Comparison of ENCODE assay signal across 1 cellular context in the genomic region with DNA sequence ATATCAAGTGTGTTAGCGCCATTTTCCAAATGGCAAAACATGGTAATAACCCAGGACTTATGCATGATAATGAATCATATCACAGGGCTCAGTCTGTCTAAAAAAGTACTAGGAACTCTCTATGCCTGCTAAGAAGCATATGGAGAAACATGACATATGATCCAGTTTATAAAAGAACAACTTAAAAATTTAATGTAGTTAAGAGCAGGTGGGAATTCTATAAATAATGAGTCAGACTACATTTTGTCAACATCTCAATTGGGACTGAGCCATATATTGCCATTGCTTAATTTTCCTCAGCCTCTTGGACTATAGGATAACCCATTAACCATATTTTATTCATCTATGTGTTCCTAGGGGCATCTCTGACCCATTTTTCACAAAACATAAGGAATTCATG.
TF ChIP-seq lines count a peak whose summit lies in the region.

No MANE protein-coding gene starts in this region.

TF ChIP-seq in IMR-90, 13 proteins besides CTCF, POLR2A, EP300 and RAD21 (continued from another document):
- TF ChIP-seq, protein P1, sequence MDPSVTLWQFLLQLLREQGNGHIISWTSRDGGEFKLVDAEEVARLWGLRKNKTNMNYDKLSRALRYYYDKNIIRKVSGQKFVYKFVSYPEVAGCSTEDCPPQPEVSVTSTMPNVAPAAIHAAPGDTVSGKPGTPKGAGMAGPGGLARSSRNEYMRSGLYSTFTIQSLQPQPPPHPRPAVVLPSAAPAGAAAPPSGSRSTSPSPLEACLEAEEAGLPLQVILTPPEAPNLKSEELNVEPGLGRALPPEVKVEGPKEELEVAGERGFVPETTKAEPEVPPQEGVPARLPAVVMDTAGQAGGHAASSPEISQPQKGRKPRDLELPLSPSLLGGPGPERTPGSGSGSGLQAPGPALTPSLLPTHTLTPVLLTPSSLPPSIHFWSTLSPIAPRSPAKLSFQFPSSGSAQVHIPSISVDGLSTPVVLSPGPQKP (IDR thresholded peaks at IDR 0.05; ENCODE audit: borderline replicate concordance, low read depth, low read length): no peak
- TF ChIP-seq RFX5 (IDR thresholded peaks at IDR 0.05; ENCODE audit: low read depth, low read length) (no peak), USF2 (IDR thresholded peaks at IDR 0.05; ENCODE audit: low read depth, low read length) (no peak), MAZ (IDR thresholded peaks at IDR 0.05; ENCODE audit: borderline replicate concordance, low read depth, low read length) (no peak), BHLHE40 (IDR thresholded peaks at IDR 0.05; ENCODE audit: low read depth, low read length) (no peak), MAFK (IDR thresholded peaks at IDR 0.05; ENCODE audit: low read depth, low read length) (no peak), CHD1 (IDR thresholded peaks at IDR 0.05; ENCODE audit: low read depth, low read length) (no peak), NFE2L2 (IDR thresholded peaks at IDR 0.05; ENCODE audit: low read depth, low read length) (no peak), RCOR1 (IDR thresholded peaks at IDR 0.05; ENCODE audit: insufficient replicate concordance, low read length) (no peak), MXI1 (IDR thresholded peaks at IDR 0.05; ENCODE audit: borderline replicate concordance, low read depth, low read length) (no peak)
